In the genomic region with DNA sequence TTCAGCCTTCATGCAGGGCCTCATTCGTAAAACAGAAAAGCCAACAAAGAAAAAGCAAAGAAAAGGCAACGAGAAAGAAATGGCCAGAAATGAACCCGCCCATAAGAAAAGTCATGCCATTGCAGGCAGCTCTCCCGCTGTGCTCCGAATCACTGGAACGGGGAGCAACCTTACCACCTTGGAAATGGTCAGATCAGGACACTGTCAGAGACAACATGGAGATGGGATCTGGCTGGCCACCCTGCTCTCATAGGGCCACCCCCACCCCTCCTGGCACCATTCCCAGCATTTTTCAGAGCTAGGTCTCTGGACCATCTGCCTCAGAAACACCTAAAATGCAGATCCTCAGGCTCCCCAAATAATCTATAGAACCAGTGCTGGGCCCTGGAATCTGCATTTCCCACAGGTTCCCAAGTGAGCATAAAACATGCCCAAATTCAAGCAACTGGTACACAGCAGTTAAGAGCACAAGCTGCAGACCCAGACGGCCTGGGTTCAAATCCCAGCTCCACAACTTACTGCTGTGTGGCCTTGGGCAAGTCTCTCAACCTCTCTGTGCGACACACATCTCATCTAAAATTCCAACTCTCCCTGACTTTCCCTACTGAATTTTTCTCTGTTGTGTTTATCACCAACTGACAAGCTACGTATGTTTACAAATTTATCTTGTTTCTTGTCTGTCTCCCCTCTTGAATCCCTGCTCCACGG, we compare ENCODE assay signal across 19 cellular contexts.
"Had no signal": no experiment of that assay in that cellular context is flagged by ENCODE, and none has a peak within 500 bp of the region (broad histone marks: within the 10 kb centered on the region; RNA-seq: fewer than 3 reads in every experiment).

No MANE protein-coding gene starts in this region.

- ATAC-seq: activated CD4-positive, alpha-beta T cell treated with anti-CD3 and anti-CD28 coated beads for 36 hours; activated T-cell treated with anti-CD3 and anti-CD28 coated beads, Interleukin-2, amount 50 U/mL, for 4 hours; body of pancreas; foreskin keratinocyte; lower lobe of right lung; sciatic nerve; stimulated activated effector memory CD8-positive, alpha-beta T cell treated with anti-CD3 and anti-CD28 coated beads, Interleukin-12 subunit alpha, Interleukin-12 subunit beta, amount 100 ng/mL, for 72 hours; stimulated activated naive CD8-positive, alpha-beta T cell treated with anti-CD3 and anti-CD28 coated beads, Interleukin-15, amount 100 ng/mL, for 72 hours had no signal

- H3K27ac Mint-ChIP-seq: activated B cell treated with CpG ODN at 0.5 μM for 24 hours; activated CD4-positive, alpha-beta T cell treated with anti-CD3 and anti-CD28 coated beads for 36 hours; activated naive CD4-positive, alpha-beta T cell treated with anti-CD3 and anti-CD28 coated beads for 36 hours; naive B cell; stimulated activated effector memory CD8-positive, alpha-beta T cell treated with anti-CD3 and anti-CD28 coated beads, Interleukin-12 subunit alpha, Interleukin-12 subunit beta, amount 100 ng/mL, for 72 hours; stimulated activated naive CD8-positive, alpha-beta T cell treated with anti-CD3 and anti-CD28 coated beads, Interleukin-15, amount 100 ng/mL, for 72 hours had no signal

- H3K27ac ChIP-seq: body of pancreas, foreskin keratinocyte, lower lobe of right lung, tibial nerve had no signal

- H3K4me1 ChIP-seq: foreskin keratinocyte, lower lobe of right lung, tibial nerve had no signal

- FAIRE-seq: kidney, small intestine had no signal

- H3K36me3 ChIP-seq: lower lobe of right lung, tibial nerve had no signal

- DNase-seq: activated B cell treated with CpG ODN at 0.5 μM for 24 hours; activated CD4-positive, alpha-beta T cell treated with anti-CD3 and anti-CD28 coated beads for 36 hours; activated CD4-positive, alpha-beta T cell treated with anti-CD3 and anti-CD28 coated beads, Interleukin-2, amount 50 U/mL, for 4 hours; activated CD8-positive, alpha-beta memory T cell treated with anti-CD3 and anti-CD28 coated beads, Interleukin-2, amount 50 U/mL, for 48 hours; activated naive CD4-positive, alpha-beta T cell treated with anti-CD3 and anti-CD28 coated beads for 36 hours; activated T-cell treated with anti-CD3 and anti-CD28 coated beads, Interleukin-2, amount 50 U/mL, for 4 hours; body of pancreas; effector CD4-positive, alpha-beta T cell; foreskin keratinocyte; kidney; lower lobe of right lung; naive B cell; small intestine; stimulated activated CD4-positive, alpha-beta T cell treated with anti-CD3 and anti-CD28 coated beads, Interleukin-2, amount 100 ng/mL, for 24 hours; stimulated activated naive CD8-positive, alpha-beta T cell treated with anti-CD3 and anti-CD28 coated beads, Interleukin-15, amount 100 ng/mL, for 72 hours; T1000 had no signal

- H3K4me3 Mint-ChIP-seq: activated B cell treated with CpG ODN at 0.5 μM for 24 hours; activated CD4-positive, alpha-beta T cell treated with anti-CD3 and anti-CD28 coated beads for 36 hours; activated naive CD4-positive, alpha-beta T cell treated with anti-CD3 and anti-CD28 coated beads for 36 hours; activated T-cell treated with anti-CD3 and anti-CD28 coated beads, Interleukin-2, amount 50 U/mL, for 4 hours; naive B cell; stimulated activated effector memory CD8-positive, alpha-beta T cell treated with anti-CD3 and anti-CD28 coated beads, Interleukin-12 subunit alpha, Interleukin-12 subunit beta, amount 100 ng/mL, for 72 hours; stimulated activated naive CD8-positive, alpha-beta T cell treated with anti-CD3 and anti-CD28 coated beads, Interleukin-15, amount 100 ng/mL, for 72 hours had no signal

- H3K9me3 Mint-ChIP-seq: activated B cell treated with CpG ODN at 0.5 μM for 24 hours; activated naive CD4-positive, alpha-beta T cell treated with anti-CD3 and anti-CD28 coated beads for 36 hours; activated T-cell treated with anti-CD3 and anti-CD28 coated beads, Interleukin-2, amount 50 U/mL, for 4 hours; stimulated activated effector memory CD8-positive, alpha-beta T cell treated with anti-CD3 and anti-CD28 coated beads, Interleukin-12 subunit alpha, Interleukin-12 subunit beta, amount 100 ng/mL, for 72 hours; stimulated activated naive CD8-positive, alpha-beta T cell treated with anti-CD3 and anti-CD28 coated beads, Interleukin-15, amount 100 ng/mL, for 72 hours had no signal

- H3K4me3 ChIP-seq: body of pancreas, lower lobe of right lung, tibial nerve had no signal

- H3K36me3 Mint-ChIP-seq: naive B cell had no signal

- H3K9me3 ChIP-seq: body of pancreas, lower lobe of right lung had no signal
